Comparison of ENCODE assay signal across 1 cellular context in the genomic region with DNA sequence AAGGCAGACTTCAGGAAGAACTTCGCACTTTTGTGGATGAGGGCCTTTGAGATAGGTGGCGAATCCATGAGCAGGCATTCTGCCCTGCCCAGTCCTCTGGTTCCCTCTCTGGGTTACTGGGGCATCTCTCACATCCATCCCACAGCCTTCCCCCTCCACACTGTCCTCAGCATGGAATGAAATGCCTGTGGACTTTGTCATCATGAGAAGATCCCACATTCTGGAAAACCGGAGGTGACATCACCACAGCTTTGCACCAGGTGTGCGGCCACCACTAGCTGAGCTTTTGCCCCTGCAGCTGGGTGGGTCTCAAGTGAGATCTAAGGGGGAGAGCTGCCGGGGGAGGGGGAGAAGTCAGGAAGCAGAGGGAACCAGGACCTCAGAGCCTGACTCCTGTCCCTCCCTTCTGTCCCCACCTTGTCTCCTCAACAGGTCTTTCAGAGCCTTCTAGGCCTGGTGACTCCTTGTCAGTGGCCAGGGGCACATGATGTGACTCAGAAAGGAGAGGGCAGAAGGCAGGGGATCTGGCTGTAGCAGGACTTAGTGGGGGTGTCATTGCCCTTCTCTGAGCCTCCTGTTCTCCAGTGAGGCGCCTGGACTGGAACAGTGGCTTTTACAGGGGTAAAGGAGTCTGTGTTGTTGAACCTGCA.
TF ChIP-seq lines count a peak whose summit lies in the region.

No MANE protein-coding gene starts in this region.

TF ChIP-seq in HepG2, 621 proteins besides CTCF, POLR2A, EP300 and RAD21 (continued from another document):
- TF ChIP-seq, protein P1, sequence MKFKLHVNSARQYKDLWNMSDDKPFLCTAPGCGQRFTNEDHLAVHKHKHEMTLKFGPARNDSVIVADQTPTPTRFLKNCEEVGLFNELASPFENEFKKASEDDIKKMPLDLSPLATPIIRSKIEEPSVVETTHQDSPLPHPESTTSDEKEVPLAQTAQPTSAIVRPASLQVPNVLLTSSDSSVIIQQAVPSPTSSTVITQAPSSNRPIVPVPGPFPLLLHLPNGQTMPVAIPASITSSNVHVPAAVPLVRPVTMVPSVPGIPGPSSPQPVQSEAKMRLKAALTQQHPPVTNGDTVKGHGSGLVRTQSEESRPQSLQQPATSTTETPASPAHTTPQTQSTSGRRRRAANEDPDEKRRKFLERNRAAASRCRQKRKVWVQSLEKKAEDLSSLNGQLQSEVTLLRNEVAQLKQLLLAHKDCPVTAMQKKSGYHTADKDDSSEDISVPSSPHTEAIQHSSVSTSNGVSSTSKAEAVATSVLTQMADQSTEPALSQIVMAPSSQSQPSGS (CRISPR knock-in tag; IDR thresholded peaks at IDR 0.05), result no peak
- no peak for TF ChIP-seq ZSCAN31 (CRISPR knock-in tag; IDR thresholded peaks at IDR 0.05; ENCODE audit: low read depth)
- no peak for TF ChIP-seq RFXAP (CRISPR knock-in tag; IDR thresholded peaks at IDR 0.05; ENCODE audit: borderline replicate concordance)
- TF ChIP-seq FOXO1 (CRISPR knock-in tag; IDR thresholded peaks at IDR 0.05), result no peak
- TF ChIP-seq, protein P2, sequence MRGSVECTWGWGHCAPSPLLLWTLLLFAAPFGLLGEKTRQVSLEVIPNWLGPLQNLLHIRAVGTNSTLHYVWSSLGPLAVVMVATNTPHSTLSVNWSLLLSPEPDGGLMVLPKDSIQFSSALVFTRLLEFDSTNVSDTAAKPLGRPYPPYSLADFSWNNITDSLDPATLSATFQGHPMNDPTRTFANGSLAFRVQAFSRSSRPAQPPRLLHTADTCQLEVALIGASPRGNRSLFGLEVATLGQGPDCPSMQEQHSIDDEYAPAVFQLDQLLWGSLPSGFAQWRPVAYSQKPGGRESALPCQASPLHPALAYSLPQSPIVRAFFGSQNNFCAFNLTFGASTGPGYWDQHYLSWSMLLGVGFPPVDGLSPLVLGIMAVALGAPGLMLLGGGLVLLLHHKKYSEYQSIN (CRISPR knock-in tag; IDR thresholded peaks at IDR 0.05; ENCODE audit: borderline replicate concordance), result no peak
- no peak for TF ChIP-seq ZNF567 (CRISPR knock-in tag; IDR thresholded peaks at IDR 0.05; ENCODE audit: borderline replicate concordance)
- TF ChIP-seq ZNF747 (CRISPR knock-in tag; IDR thresholded peaks at IDR 0.05; ENCODE audit: borderline replicate concordance), result no peak
- TF ChIP-seq ZNF382 (CRISPR knock-in tag; IDR thresholded peaks at IDR 0.05; ENCODE audit: borderline replicate concordance), result no peak
- TF ChIP-seq, protein P3, sequence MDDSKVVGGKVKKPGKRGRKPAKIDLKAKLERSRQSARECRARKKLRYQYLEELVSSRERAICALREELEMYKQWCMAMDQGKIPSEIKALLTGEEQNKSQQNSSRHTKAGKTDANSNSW (CRISPR knock-in tag; IDR thresholded peaks at IDR 0.05; ENCODE audit: borderline replicate concordance), result no peak
- peak; percentile 58; the same call in 1 of the 2 replicates for TF ChIP-seq ETV5 (CRISPR knock-in tag; IDR thresholded peaks at IDR 0.05; ENCODE audit: borderline replicate concordance)
- no peak for TF ChIP-seq TOE1 (CRISPR knock-in tag; IDR thresholded peaks at IDR 0.05)
- peak; percentile 28 for TF ChIP-seq TEAD3 (CRISPR knock-in tag; optimal IDR thresholded peaks at IDR 0.05; ENCODE audit: borderline replicate concordance)
- TF ChIP-seq ZNF44 (CRISPR knock-in tag; IDR thresholded peaks at IDR 0.05), result no peak
- TF ChIP-seq IRF2 (CRISPR knock-in tag; IDR thresholded peaks at IDR 0.05), result no peak
- no peak for TF ChIP-seq ZBTB3 (CRISPR knock-in tag; IDR thresholded peaks at IDR 0.05; ENCODE audit: borderline replicate concordance, low read depth)
- TF ChIP-seq CREB1 (IDR thresholded peaks at IDR 0.05), result 0 out of 2 replicates have a peak, but pooled peaks have one; percentile 55
- peak; percentile 26; the same call in 1 of the 2 replicates for TF ChIP-seq CREB1 (CRISPR knock-in tag; IDR thresholded peaks at IDR 0.05)
- TF ChIP-seq ZBTB42 (CRISPR knock-in tag; IDR thresholded peaks at IDR 0.05), result no peak
- no peak for TF ChIP-seq ZNF563 (CRISPR knock-in tag; IDR thresholded peaks at IDR 0.05)
- TF ChIP-seq ZNF589 (CRISPR knock-in tag; conservative IDR thresholded peaks at IDR 0.05), result no peak
- peak; percentile 58; the same call in 1 of the 2 replicates for TF ChIP-seq JUN (CRISPR knock-in tag; IDR thresholded peaks at IDR 0.05)
- no peak for TF ChIP-seq SMAD1 (CRISPR knock-in tag; IDR thresholded peaks at IDR 0.05; ENCODE audit: borderline replicate concordance, low read depth)
- no peak for TF ChIP-seq PCBP2 (optimal IDR thresholded peaks at IDR 0.05; ENCODE audit: low read depth, low read length, poor library complexity, severe bottlenecking)
- no peak for TF ChIP-seq CBX5 (CRISPR knock-in tag; IDR thresholded peaks at IDR 0.05; ENCODE audit: borderline replicate concordance)
- TF ChIP-seq, protein P4, sequence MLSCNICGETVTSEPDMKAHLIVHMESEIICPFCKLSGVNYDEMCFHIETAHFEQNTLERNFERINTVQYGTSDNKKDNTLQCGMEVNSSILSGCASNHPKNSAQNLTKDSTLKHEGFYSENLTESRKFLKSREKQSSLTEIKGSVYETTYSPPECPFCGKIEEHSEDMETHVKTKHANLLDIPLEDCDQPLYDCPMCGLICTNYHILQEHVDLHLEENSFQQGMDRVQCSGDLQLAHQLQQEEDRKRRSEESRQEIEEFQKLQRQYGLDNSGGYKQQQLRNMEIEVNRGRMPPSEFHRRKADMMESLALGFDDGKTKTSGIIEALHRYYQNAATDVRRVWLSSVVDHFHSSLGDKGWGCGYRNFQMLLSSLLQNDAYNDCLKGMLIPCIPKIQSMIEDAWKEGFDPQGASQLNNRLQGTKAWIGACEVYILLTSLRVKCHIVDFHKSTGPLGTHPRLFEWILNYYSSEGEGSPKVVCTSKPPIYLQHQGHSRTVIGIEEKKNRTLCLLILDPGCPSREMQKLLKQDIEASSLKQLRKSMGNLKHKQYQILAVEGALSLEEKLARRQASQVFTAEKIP (CRISPR knock-in tag; IDR thresholded peaks at IDR 0.05; ENCODE audit: borderline replicate concordance), result no peak
- no peak for TF ChIP-seq SYNCRIP (IDR thresholded peaks at IDR 0.05; ENCODE audit: insufficient read depth, low read depth, low read length)
- no peak for TF ChIP-seq DMAP1 (CRISPR knock-in tag; IDR thresholded peaks at IDR 0.05)
- TF ChIP-seq GABPB1 (CRISPR knock-in tag; IDR thresholded peaks at IDR 0.05), result peak; percentile 48; the same call in 1 of the 2 replicates
- TF ChIP-seq ZNF558 (CRISPR knock-in tag; IDR thresholded peaks at IDR 0.05; ENCODE audit: borderline replicate concordance), result no peak
- TF ChIP-seq GABPA (IDR thresholded peaks at IDR 0.05; ENCODE audit: low read depth, low read length), result no peak
- peak; percentile 67 for TF ChIP-seq GABPA (CRISPR knock-in tag; IDR thresholded peaks at IDR 0.05; ENCODE audit: low read depth)
- TF ChIP-seq TRIM24 (CRISPR knock-in tag; IDR thresholded peaks at IDR 0.05), result no peak
- no peak for TF ChIP-seq RFX1 (IDR thresholded peaks at IDR 0.05)
- TF ChIP-seq, protein P5, sequence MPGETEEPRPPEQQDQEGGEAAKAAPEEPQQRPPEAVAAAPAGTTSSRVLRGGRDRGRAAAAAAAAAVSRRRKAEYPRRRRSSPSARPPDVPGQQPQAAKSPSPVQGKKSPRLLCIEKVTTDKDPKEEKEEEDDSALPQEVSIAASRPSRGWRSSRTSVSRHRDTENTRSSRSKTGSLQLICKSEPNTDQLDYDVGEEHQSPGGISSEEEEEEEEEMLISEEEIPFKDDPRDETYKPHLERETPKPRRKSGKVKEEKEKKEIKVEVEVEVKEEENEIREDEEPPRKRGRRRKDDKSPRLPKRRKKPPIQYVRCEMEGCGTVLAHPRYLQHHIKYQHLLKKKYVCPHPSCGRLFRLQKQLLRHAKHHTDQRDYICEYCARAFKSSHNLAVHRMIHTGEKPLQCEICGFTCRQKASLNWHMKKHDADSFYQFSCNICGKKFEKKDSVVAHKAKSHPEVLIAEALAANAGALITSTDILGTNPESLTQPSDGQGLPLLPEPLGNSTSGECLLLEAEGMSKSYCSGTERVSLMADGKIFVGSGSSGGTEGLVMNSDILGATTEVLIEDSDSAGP (CRISPR knock-in tag; IDR thresholded peaks at IDR 0.05; ENCODE audit: borderline replicate concordance), result no peak
- TF ChIP-seq, protein P6, sequence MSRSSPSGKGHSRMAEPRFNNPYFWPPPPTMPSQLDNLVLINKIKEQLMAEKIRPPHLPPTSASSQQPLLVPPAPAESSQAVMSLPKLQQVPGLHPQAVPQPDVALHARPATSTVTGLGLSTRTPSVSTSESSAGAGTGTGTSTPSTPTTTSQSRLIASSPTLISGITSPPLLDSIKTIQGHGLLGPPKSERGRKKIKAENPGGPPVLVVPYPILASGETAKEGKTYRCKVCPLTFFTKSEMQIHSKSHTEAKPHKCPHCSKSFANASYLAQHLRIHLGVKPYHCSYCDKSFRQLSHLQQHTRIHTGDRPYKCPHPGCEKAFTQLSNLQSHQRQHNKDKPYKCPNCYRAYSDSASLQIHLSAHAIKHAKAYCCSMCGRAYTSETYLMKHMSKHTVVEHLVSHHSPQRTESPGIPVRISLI (CRISPR knock-in tag; IDR thresholded peaks at IDR 0.05; ENCODE audit: borderline replicate concordance), result no peak
- TF ChIP-seq FLYWCH1 (CRISPR knock-in tag; IDR thresholded peaks at IDR 0.05), result no peak
- peak; percentile 70 for TF ChIP-seq FOSL2 (CRISPR knock-in tag; IDR thresholded peaks at IDR 0.05)
- TF ChIP-seq ZNF17 (CRISPR knock-in tag; IDR thresholded peaks at IDR 0.05), result no peak
- TF ChIP-seq, protein P7, sequence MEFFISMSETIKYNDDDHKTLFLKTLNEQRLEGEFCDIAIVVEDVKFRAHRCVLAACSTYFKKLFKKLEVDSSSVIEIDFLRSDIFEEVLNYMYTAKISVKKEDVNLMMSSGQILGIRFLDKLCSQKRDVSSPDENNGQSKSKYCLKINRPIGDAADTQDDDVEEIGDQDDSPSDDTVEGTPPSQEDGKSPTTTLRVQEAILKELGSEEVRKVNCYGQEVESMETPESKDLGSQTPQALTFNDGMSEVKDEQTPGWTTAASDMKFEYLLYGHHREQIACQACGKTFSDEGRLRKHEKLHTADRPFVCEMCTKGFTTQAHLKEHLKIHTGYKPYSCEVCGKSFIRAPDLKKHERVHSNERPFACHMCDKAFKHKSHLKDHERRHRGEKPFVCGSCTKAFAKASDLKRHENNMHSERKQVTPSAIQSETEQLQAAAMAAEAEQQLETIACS (CRISPR knock-in tag; IDR thresholded peaks at IDR 0.05), result no peak
- TF ChIP-seq, protein P8, sequence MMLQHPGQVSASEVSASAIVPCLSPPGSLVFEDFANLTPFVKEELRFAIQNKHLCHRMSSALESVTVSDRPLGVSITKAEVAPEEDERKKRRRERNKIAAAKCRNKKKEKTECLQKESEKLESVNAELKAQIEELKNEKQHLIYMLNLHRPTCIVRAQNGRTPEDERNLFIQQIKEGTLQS (CRISPR knock-in tag; IDR thresholded peaks at IDR 0.05), result peak; percentile 46; the same call in 1 of the 2 replicates
- TF ChIP-seq AKAP8 (CRISPR knock-in tag; IDR thresholded peaks at IDR 0.05), result no peak
- no peak for TF ChIP-seq ZNF33A (CRISPR knock-in tag; IDR thresholded peaks at IDR 0.05; ENCODE audit: borderline replicate concordance)
